Comparison of ENCODE assay signal across 23 cellular contexts in genomic region chr5:609506-609905, GRCh38.
"Had no signal": no experiment of that assay in that cellular context is flagged by ENCODE, and none has a peak within 500 bp of the region (broad histone marks: within the 10 kb centered on the region; RNA-seq: fewer than 3 reads in every experiment).

No MANE protein-coding gene starts in this region.

- H3K4me3 Mint-ChIP-seq: activated CD4-positive, alpha-beta memory T cell treated with anti-CD3 and anti-CD28 coated beads for 36 hours; activated CD4-positive, alpha-beta T cell treated with anti-CD3 and anti-CD28 coated beads for 36 hours; activated naive CD4-positive, alpha-beta T cell treated with anti-CD3 and anti-CD28 coated beads, Interleukin-2, amount 50 U/mL, for 24 hours had no signal

- H3K27ac Mint-ChIP-seq: activated CD4-positive, alpha-beta memory T cell treated with anti-CD3 and anti-CD28 coated beads for 36 hours; activated CD4-positive, alpha-beta T cell treated with anti-CD3 and anti-CD28 coated beads for 36 hours; activated naive CD4-positive, alpha-beta T cell treated with anti-CD3 and anti-CD28 coated beads, Interleukin-2, amount 50 U/mL, for 24 hours; activated T-helper 1 cell treated with anti-CD3 and anti-CD28 coated beads, Interleukin-12 subunit alpha, Interleukin-12 subunit beta, Interleukin-2, Interleukin-4 antibody, amounts not matched to agents 30 ng/mL and 10 ng/mL and 1 ng/mL, durations not matched to agents 14 hours and 24 hours and 36 hours had no signal

- H3K36me3 ChIP-seq: breast epithelium had no signal

- H3K27ac ChIP-seq: breast epithelium, PC-9, SK-N-MC, WERI-Rb-1 had no signal

- H3K36me3 Mint-ChIP-seq: activated naive CD4-positive, alpha-beta T cell treated with anti-CD3 and anti-CD28 coated beads, Interleukin-2, amount 50 U/mL, for 24 hours had no signal

- H3K9me3 ChIP-seq: breast epithelium had no signal

- ATAC-seq: activated CD4-positive, alpha-beta T cell treated with anti-CD3 and anti-CD28 coated beads for 36 hours; Right ventricle myocardium inferior had no signal

- H3K4me1 ChIP-seq: breast epithelium had no signal

- H3K9me3 Mint-ChIP-seq: activated naive CD4-positive, alpha-beta T cell treated with anti-CD3 and anti-CD28 coated beads, Interleukin-2, amount 50 U/mL, for 24 hours; activated T-helper 1 cell treated with anti-CD3 and anti-CD28 coated beads, Interleukin-12 subunit alpha, Interleukin-12 subunit beta, Interleukin-2, Interleukin-4 antibody, amounts not matched to agents 30 ng/mL and 10 ng/mL and 1 ng/mL, durations not matched to agents 14 hours and 24 hours and 36 hours had no signal

- H3K4me3 ChIP-seq: breast epithelium, PC-9, SK-N-MC had no signal

- DNase-seq: activated CD4-positive, alpha-beta memory T cell treated with anti-CD3 and anti-CD28 coated beads for 36 hours; activated CD4-positive, alpha-beta T cell treated with anti-CD3 and anti-CD28 coated beads for 36 hours; activated CD8-positive, alpha-beta memory T cell treated with anti-CD3 and anti-CD28 coated beads, Interleukin-2, amount 50 U/mL, for 4 hours; activated effector memory CD4-positive, alpha-beta T cell treated with Interleukin-2 at 50 U/mL for 16 hours; activated naive CD4-positive, alpha-beta T cell; caudate nucleus; IMR-90; Kasumi-1; KBM-7; NCI-H1105 treated with DMSO at 0.1 percent for 48 hours; NCI-H1436 treated with DMSO at 0.1 percent for 48 hours; NCI-H187 treated with DMSO at 0.1 percent for 48 hours; NCI-H2081 treated with DMSO at 0.1 percent for 48 hours; NCI-H446; NCI-H524; PC-9; T-helper 1 cell; WERI-Rb-1 had no signal
